In genomic region chr2:221572180-221572820, GRCh38 we compare ENCODE assay signal across 1 cellular context.
TF ChIP-seq lines count a peak whose summit lies in the region.

Gene EPHA4 (minus strand): TSS chr2:221572304. CDS start chr2:221572248, 56 bp downstream.

TF ChIP-seq in HEK293, 187 proteins besides CTCF, POLR2A, EP300 and RAD21 (continued from another document and continues in another):
- TF ChIP-seq ZNF280D (tag by site-specific recombination; IDR thresholded peaks at IDR 0.05), result no peak
- TF ChIP-seq, protein P1, sequence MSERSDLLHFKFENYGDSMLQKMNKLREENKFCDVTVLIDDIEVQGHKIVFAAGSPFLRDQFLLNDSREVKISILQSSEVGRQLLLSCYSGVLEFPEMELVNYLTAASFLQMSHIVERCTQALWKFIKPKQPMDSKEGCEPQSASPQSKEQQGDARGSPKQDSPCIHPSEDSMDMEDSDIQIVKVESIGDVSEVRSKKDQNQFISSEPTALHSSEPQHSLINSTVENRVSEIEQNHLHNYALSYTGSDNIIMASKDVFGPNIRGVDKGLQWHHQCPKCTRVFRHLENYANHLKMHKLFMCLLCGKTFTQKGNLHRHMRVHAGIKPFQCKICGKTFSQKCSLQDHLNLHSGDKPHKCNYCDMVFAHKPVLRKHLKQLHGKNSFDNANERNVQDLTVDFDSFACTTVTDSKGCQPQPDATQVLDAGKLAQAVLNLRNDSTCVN (tag by site-specific recombination; optimal IDR thresholded peaks at IDR 0.05), result peak; percentile 53
- no peak for TF ChIP-seq ZNF354C (tag by site-specific recombination; IDR thresholded peaks at IDR 0.05; ENCODE audit: borderline replicate concordance, low read depth)
- TF ChIP-seq ZNF19 (tag by site-specific recombination; IDR thresholded peaks at IDR 0.05; ENCODE audit: low read depth), result no peak
- TF ChIP-seq HOXA7 (CRISPR knock-in tag; IDR thresholded peaks at IDR 0.05; ENCODE audit: borderline replicate concordance), result no peak
- TF ChIP-seq ZNF350 (tag by site-specific recombination; IDR thresholded peaks at IDR 0.05), result no peak
- peak; percentile 78 for TF ChIP-seq ZIC2 (tag by site-specific recombination; IDR thresholded peaks at IDR 0.05)
- TF ChIP-seq, protein P2, sequence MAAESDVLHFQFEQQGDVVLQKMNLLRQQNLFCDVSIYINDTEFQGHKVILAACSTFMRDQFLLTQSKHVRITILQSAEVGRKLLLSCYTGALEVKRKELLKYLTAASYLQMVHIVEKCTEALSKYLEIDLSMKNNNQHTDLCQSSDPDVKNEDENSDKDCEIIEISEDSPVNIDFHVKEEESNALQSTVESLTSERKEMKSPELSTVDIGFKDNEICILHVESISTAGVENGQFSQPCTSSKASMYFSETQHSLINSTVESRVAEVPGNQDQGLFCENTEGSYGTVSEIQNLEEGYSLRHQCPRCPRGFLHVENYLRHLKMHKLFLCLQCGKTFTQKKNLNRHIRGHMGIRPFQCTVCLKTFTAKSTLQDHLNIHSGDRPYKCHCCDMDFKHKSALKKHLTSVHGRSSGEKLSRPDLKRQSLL (tag by site-specific recombination; IDR thresholded peaks at IDR 0.05), result no peak
- TF ChIP-seq ZNF558 (tag by site-specific recombination; IDR thresholded peaks at IDR 0.05), result no peak
- TF ChIP-seq ZNF626 (tag by site-specific recombination; IDR thresholded peaks at IDR 0.05), result no peak
- TF ChIP-seq ZSCAN30 (tag by site-specific recombination; IDR thresholded peaks at IDR 0.05), result no peak
- TF ChIP-seq, protein P3, sequence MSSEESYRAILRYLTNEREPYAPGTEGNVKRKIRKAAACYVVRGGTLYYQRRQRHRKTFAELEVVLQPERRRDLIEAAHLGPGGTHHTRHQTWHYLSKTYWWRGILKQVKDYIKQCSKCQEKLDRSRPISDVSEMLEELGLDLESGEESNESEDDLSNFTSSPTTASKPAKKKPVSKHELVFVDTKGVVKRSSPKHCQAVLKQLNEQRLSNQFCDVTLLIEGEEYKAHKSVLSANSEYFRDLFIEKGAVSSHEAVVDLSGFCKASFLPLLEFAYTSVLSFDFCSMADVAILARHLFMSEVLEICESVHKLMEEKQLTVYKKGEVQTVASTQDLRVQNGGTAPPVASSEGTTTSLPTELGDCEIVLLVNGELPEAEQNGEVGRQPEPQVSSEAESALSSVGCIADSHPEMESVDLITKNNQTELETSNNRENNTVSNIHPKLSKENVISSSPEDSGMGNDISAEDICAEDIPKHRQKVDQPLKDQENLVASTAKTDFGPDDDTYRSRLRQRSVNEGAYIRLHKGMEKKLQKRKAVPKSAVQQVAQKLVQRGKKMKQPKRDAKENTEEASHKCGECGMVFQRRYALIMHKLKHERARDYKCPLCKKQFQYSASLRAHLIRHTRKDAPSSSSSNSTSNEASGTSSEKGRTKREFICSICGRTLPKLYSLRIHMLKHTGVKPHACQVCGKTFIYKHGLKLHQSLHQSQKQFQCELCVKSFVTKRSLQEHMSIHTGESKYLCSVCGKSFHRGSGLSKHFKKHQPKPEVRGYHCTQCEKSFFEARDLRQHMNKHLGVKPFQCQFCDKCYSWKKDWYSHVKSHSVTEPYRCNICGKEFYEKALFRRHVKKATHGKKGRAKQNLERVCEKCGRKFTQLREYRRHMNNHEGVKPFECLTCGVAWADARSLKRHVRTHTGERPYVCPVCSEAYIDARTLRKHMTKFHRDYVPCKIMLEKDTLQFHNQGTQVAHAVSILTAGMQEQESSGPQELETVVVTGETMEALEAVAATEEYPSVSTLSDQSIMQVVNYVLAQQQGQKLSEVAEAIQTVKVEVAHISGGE (tag by site-specific recombination; conservative IDR thresholded peaks at IDR 0.05; ENCODE audit: low read depth), result no peak
- TF ChIP-seq, protein P4, sequence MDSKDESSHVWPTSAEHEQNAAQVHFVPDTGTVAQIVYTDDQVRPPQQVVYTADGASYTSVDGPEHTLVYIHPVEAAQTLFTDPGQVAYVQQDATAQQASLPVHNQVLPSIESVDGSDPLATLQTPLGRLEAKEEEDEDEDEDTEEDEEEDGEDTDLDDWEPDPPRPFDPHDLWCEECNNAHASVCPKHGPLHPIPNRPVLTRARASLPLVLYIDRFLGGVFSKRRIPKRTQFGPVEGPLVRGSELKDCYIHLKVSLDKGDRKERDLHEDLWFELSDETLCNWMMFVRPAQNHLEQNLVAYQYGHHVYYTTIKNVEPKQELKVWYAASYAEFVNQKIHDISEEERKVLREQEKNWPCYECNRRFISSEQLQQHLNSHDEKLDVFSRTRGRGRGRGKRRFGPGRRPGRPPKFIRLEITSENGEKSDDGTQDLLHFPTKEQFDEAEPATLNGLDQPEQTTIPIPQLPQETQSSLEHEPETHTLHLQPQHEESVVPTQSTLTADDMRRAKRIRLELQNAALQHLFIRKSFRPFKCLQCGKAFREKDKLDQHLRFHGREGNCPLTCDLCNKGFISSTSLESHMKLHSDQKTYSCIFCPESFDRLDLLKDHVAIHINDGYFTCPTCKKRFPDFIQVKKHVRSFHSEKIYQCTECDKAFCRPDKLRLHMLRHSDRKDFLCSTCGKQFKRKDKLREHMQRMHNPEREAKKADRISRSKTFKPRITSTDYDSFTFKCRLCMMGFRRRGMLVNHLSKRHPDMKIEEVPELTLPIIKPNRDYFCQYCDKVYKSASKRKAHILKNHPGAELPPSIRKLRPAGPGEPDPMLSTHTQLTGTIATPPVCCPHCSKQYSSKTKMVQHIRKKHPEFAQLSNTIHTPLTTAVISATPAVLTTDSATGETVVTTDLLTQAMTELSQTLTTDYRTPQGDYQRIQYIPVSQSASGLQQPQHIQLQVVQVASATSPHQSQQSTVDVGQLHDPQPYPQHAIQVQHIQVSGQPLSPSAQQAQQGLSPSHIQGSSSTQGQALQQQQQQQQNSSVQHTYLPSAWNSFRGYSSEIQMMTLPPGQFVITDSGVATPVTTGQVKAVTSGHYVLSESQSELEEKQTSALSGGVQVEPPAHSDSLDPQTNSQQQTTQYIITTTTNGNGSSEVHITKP (tag by site-specific recombination; IDR thresholded peaks at IDR 0.05), result peak; percentile 7; the same call in 1 of the 2 replicates
- TF ChIP-seq BCL11B (tag by site-specific recombination; IDR thresholded peaks at IDR 0.05; ENCODE audit: low read depth), result no peak
- TF ChIP-seq ZNF792 (tag by site-specific recombination; IDR thresholded peaks at IDR 0.05), result no peak
- no peak for TF ChIP-seq GFI1B (tag by site-specific recombination; IDR thresholded peaks at IDR 0.05)
- no peak for TF ChIP-seq PRDM4 (tag by site-specific recombination; IDR thresholded peaks at IDR 0.05)
- TF ChIP-seq ZNF211 (tag by site-specific recombination; IDR thresholded peaks at IDR 0.05; ENCODE audit: low read depth), result no peak
- TF ChIP-seq ZNF37A (tag by site-specific recombination; IDR thresholded peaks at IDR 0.05), result no peak
- no peak for TF ChIP-seq SETDB1 (IDR thresholded peaks at IDR 0.05; ENCODE audit: insufficient read length, low read length)
- no peak for TF ChIP-seq ZNF580 (tag by site-specific recombination; IDR thresholded peaks at IDR 0.05)
- TF ChIP-seq ZNF341 (tag by site-specific recombination; IDR thresholded peaks at IDR 0.05; ENCODE audit: low read depth), result no peak
- TF ChIP-seq ZNF324 (tag by site-specific recombination; IDR thresholded peaks at IDR 0.05), result no peak
- no peak for TF ChIP-seq ZNF621 (tag by site-specific recombination; IDR thresholded peaks at IDR 0.05)
- peak; percentile 39 for TF ChIP-seq SP2 (tag by site-specific recombination; IDR thresholded peaks at IDR 0.05)
- TF ChIP-seq WT1 (tag by site-specific recombination; IDR thresholded peaks at IDR 0.05), result no peak
- peak; percentile 82; the same call in 1 of the 2 replicates for TF ChIP-seq PBX3 (CRISPR knock-in tag; IDR thresholded peaks at IDR 0.05)
- TF ChIP-seq ZNF423 (tag by site-specific recombination; IDR thresholded peaks at IDR 0.05), result 0 out of 2 replicates have a peak, but pooled peaks have one; percentile 19
- no peak for TF ChIP-seq ZNF76 (tag by site-specific recombination; IDR thresholded peaks at IDR 0.05; ENCODE audit: borderline replicate concordance, low read depth)
- no peak for TF ChIP-seq ZNF174 (tag by site-specific recombination; IDR thresholded peaks at IDR 0.05)
- TF ChIP-seq ZNF426 (tag by site-specific recombination; IDR thresholded peaks at IDR 0.05), result no peak
- no peak for TF ChIP-seq YY1 (tag by site-specific recombination; IDR thresholded peaks at IDR 0.05)
- TF ChIP-seq ZFP3 (tag by site-specific recombination; IDR thresholded peaks at IDR 0.05; ENCODE audit: low read depth), result no peak
- no peak for TF ChIP-seq ZNF610 (tag by site-specific recombination; IDR thresholded peaks at IDR 0.05; ENCODE audit: borderline replicate concordance)
- no peak for TF ChIP-seq SP7 (tag by site-specific recombination; IDR thresholded peaks at IDR 0.05)
- TF ChIP-seq OSR2 (tag by site-specific recombination; IDR thresholded peaks at IDR 0.05), result no peak
- TF ChIP-seq HOXD13 (CRISPR knock-in tag; IDR thresholded peaks at IDR 0.05; ENCODE audit: borderline replicate concordance), result no peak
- TF ChIP-seq MZF1 (tag by site-specific recombination; IDR thresholded peaks at IDR 0.05; ENCODE audit: borderline replicate concordance), result no peak
- TF ChIP-seq ZNF311 (tag by site-specific recombination; IDR thresholded peaks at IDR 0.05; ENCODE audit: borderline replicate concordance), result no peak
- TF ChIP-seq ZNF561 (tag by site-specific recombination; IDR thresholded peaks at IDR 0.05; ENCODE audit: borderline replicate concordance), result 0 out of 2 replicates have a peak, but pooled peaks have one; percentile 39
- TF ChIP-seq, protein P5, sequence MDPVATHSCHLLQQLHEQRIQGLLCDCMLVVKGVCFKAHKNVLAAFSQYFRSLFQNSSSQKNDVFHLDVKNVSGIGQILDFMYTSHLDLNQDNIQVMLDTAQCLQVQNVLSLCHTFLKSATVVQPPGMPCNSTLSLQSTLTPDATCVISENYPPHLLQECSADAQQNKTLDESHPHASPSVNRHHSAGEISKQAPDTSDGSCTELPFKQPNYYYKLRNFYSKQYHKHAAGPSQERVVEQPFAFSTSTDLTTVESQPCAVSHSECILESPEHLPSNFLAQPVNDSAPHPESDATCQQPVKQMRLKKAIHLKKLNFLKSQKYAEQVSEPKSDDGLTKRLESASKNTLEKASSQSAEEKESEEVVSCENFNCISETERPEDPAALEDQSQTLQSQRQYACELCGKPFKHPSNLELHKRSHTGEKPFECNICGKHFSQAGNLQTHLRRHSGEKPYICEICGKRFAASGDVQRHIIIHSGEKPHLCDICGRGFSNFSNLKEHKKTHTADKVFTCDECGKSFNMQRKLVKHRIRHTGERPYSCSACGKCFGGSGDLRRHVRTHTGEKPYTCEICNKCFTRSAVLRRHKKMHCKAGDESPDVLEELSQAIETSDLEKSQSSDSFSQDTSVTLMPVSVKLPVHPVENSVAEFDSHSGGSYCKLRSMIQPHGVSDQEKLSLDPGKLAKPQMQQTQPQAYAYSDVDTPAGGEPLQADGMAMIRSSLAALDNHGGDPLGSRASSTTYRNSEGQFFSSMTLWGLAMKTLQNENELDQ (tag by site-specific recombination; IDR thresholded peaks at IDR 0.05; ENCODE audit: low read depth), result no peak
- TF ChIP-seq ZNF654 (tag by site-specific recombination; IDR thresholded peaks at IDR 0.05; ENCODE audit: low read depth), result no peak
- TF ChIP-seq IKZF3 (tag by site-specific recombination; IDR thresholded peaks at IDR 0.05), result peak; percentile 79
- peak; percentile 33; the same call in 1 of the 2 replicates for TF ChIP-seq ZNF664 (tag by site-specific recombination; IDR thresholded peaks at IDR 0.05)
- TF ChIP-seq GLIS1 (tag by site-specific recombination; IDR thresholded peaks at IDR 0.05), result peak; percentile 62
